In genomic region chr22:27754247-27754887, GRCh38 we compare ENCODE assay signal across 1 cellular context.
TF ChIP-seq lines count a peak whose summit lies in the region.

No MANE protein-coding gene starts in this region.

TF ChIP-seq in HEK293, 187 proteins besides CTCF, POLR2A, EP300 and RAD21 (continued from another document):
- TF ChIP-seq ELK4 (IDR thresholded peaks at IDR 0.05; ENCODE audit: borderline replicate concordance, low read depth, low read length) (no peak), ZNF211 (tag by site-specific recombination; IDR thresholded peaks at IDR 0.05; ENCODE audit: low read depth) (no peak), ZNF248 (tag by site-specific recombination; IDR thresholded peaks at IDR 0.05) (no peak), ZBTB17 (tag by site-specific recombination; IDR thresholded peaks at IDR 0.05) (0 out of 2 replicates have a peak, but pooled peaks have one; percentile 26), EGR2 (tag by site-specific recombination; IDR thresholded peaks at IDR 0.05; ENCODE audit: low read depth) (peak; percentile 79), ZBTB1 (tag by site-specific recombination; IDR thresholded peaks at IDR 0.05) (no peak), SCRT1 (tag by site-specific recombination; IDR thresholded peaks at IDR 0.05; ENCODE audit: borderline replicate concordance) (no peak), ZNF433 (tag by site-specific recombination; IDR thresholded peaks at IDR 0.05; ENCODE audit: low read depth) (no peak), SP3 (tag by site-specific recombination; IDR thresholded peaks at IDR 0.05) (no peak), KLF16 (tag by site-specific recombination; IDR thresholded peaks at IDR 0.05) (no peak), ZNF23 (tag by site-specific recombination; IDR thresholded peaks at IDR 0.05; ENCODE audit: borderline replicate concordance) (no peak), ZNF501 (tag by site-specific recombination; IDR thresholded peaks at IDR 0.05) (no peak), ZNF530 (tag by site-specific recombination; IDR thresholded peaks at IDR 0.05; ENCODE audit: low read depth) (no peak), ZNF843 (tag by site-specific recombination; IDR thresholded peaks at IDR 0.05) (no peak), ZNF138 (tag by site-specific recombination; IDR thresholded peaks at IDR 0.05; ENCODE audit: borderline replicate concordance) (no peak), ZNF274 (IDR thresholded peaks at IDR 0.05; ENCODE audit: low read length) (no peak), ZNF274 (tag by site-specific recombination; IDR thresholded peaks at IDR 0.05; ENCODE audit: borderline replicate concordance) (no peak), ZNF341 (tag by site-specific recombination; IDR thresholded peaks at IDR 0.05; ENCODE audit: low read depth) (no peak), ZIC2 (tag by site-specific recombination; IDR thresholded peaks at IDR 0.05) (peak; percentile 78), MYNN (tag by site-specific recombination; IDR thresholded peaks at IDR 0.05; ENCODE audit: borderline replicate concordance) (no peak), ZBTB8A (tag by site-specific recombination; IDR thresholded peaks at IDR 0.05) (peak; percentile 58), ZNF621 (tag by site-specific recombination; IDR thresholded peaks at IDR 0.05) (no peak), ZFP3 (tag by site-specific recombination; IDR thresholded peaks at IDR 0.05; ENCODE audit: low read depth) (no peak), ZNF670 (tag by site-specific recombination; IDR thresholded peaks at IDR 0.05; ENCODE audit: low read depth) (no peak), BCL11B (tag by site-specific recombination; IDR thresholded peaks at IDR 0.05; ENCODE audit: low read depth) (no peak)
- TF ChIP-seq, protein P1, sequence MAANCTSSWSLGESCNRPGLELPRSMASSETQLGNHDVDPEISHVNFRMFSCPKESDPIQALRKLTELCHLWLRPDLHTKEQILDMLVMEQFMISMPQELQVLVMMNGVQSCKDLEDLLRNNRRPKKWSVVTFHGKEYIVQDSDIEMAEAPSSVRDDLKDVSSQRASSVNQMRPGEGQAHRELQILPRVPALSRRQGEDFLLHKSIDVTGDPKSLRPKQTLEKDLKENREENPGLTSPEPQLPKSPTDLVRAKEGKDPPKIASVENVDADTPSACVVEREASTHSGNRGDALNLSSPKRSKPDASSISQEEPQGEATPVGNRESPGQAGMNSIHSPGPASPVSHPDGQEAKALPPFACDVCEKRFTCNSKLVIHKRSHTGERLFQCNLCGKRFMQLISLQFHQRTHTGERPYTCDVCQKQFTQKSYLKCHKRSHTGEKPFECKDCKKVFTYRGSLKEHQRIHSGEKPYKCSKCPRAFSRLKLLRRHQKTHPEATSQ (tag by site-specific recombination; IDR thresholded peaks at IDR 0.05), result no peak
- TF ChIP-seq, protein P2, sequence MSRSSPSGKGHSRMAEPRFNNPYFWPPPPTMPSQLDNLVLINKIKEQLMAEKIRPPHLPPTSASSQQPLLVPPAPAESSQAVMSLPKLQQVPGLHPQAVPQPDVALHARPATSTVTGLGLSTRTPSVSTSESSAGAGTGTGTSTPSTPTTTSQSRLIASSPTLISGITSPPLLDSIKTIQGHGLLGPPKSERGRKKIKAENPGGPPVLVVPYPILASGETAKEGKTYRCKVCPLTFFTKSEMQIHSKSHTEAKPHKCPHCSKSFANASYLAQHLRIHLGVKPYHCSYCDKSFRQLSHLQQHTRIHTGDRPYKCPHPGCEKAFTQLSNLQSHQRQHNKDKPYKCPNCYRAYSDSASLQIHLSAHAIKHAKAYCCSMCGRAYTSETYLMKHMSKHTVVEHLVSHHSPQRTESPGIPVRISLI (tag by site-specific recombination; IDR thresholded peaks at IDR 0.05), result no peak
- TF ChIP-seq, protein P3, sequence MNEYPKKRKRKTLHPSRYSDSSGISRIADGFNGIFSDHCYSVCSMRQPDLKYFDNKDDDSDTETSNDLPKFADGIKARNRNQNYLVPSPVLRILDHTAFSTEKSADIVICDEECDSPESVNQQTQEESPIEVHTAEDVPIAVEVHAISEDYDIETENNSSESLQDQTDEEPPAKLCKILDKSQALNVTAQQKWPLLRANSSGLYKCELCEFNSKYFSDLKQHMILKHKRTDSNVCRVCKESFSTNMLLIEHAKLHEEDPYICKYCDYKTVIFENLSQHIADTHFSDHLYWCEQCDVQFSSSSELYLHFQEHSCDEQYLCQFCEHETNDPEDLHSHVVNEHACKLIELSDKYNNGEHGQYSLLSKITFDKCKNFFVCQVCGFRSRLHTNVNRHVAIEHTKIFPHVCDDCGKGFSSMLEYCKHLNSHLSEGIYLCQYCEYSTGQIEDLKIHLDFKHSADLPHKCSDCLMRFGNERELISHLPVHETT (tag by site-specific recombination; IDR thresholded peaks at IDR 0.05), result no peak
